19 cellular contexts compared by ENCODE assay signal in genomic region chr17:77679589-77679988, GRCh38.
DNase-seq lines count a peak whose midpoint lies in the region; ATAC-seq and TF ChIP-seq lines count a peak whose summit lies in the region.
"Had no signal": no experiment of that assay in that cellular context is flagged by ENCODE, and none has a peak within 500 bp of the region (broad histone marks: within the 10 kb centered on the region; RNA-seq: fewer than 3 reads in every experiment).

No MANE protein-coding gene starts in this region.

- TF ChIP-seq CTCF in heart left ventricle (IDR thresholded peaks at IDR 0.05) = no peak
- TF ChIP-seq CTCF in body of pancreas (IDR thresholded peaks at IDR 0.05) = no peak
- TF ChIP-seq CTCF in coronary artery (IDR thresholded peaks at IDR 0.05) = no peak

- H4K8ac ChIP-seq in neuronal stem cell (ENCODE audit: low read depth, low read length) = no peak overlapping the region

- no peaks in the 10 kb centered on the region for H3K36me3 ChIP-seq in heart left ventricle
- H3K36me3 ChIP-seq in neuronal stem cell (replicated peaks in 1 of 2; ENCODE audit: control insufficient read depth in 2 of 2, insufficient read depth in 2 of 2, low read length in 2 of 2) = no peaks in the 10 kb centered on the region
- H3K36me3 ChIP-seq in body of pancreas (replicated peaks in 1 of 2; ENCODE audit: insufficient read depth in 1 of 2, low read depth in 2 of 2) = no peaks in the 10 kb centered on the region
- H3K36me3 ChIP-seq: BE2C had no signal

- no peak overlapping the region for H3K4me2 ChIP-seq in neuronal stem cell (ENCODE audit: insufficient read depth, low read length, poor library complexity, severe bottlenecking)

- no peak for TF ChIP-seq POLR2A in heart left ventricle (IDR thresholded peaks at IDR 0.05)
- TF ChIP-seq POLR2A in body of pancreas (IDR thresholded peaks at IDR 0.05) = no peak

- H3K9me3 Mint-ChIP-seq in activated T-helper 17 cell treated with anti-CD3 and anti-CD28 coated beads, Interleukin-2, amount 50 U/mL, for 72 hours = no peaks in the 10 kb centered on the region
- H3K9me3 Mint-ChIP-seq: CD4-positive, CD25-positive, alpha-beta regulatory T cell had no signal

- H3K4me1 ChIP-seq in heart left ventricle (peaks cover 0 to 51% (median 15%) of the 10 kb centered on the region in 12 donors), neuronal stem cell (ENCODE audit: control insufficient read depth in 2 of 2, insufficient read depth in 1 of 2, low read depth in 1 of 2, low read length in 2 of 2) (peaks cover 0 to 18% of the 10 kb centered on the region in 2 donors), body of pancreas (no peaks in the 10 kb centered on the region)

- H3K9ac ChIP-seq in neuronal stem cell (ENCODE audit: low read depth, low read length, poor library complexity) = no peak overlapping the region
- H3K9ac ChIP-seq: GM23248 had no signal

- H3K27me3 Mint-ChIP-seq in activated T-helper 17 cell treated with anti-CD3 and anti-CD28 coated beads, Interleukin-2, amount 50 U/mL, for 72 hours = no peaks in the 10 kb centered on the region
- H3K27me3 Mint-ChIP-seq: CD4-positive, CD25-positive, alpha-beta regulatory T cell had no signal

- ATAC-seq in activated T-helper 17 cell treated with anti-CD3 and anti-CD28 coated beads, Interleukin-2, amount 50 U/mL, for 72 hours (replicated peaks) = no peak
- peak in 3 of 4 donors; percentile 44 to 77 (median 60) for ATAC-seq in heart left ventricle
- ATAC-seq in body of pancreas = no peak

- H3K4me1 Mint-ChIP-seq in activated T-helper 17 cell treated with anti-CD3 and anti-CD28 coated beads, Interleukin-2, amount 50 U/mL, for 72 hours = peaks cover 5% of the 10 kb centered on the region
- H3K4me1 Mint-ChIP-seq: CD4-positive, CD25-positive, alpha-beta regulatory T cell had no signal

- H3K27ac ChIP-seq in heart left ventricle = no peak overlapping the region
- no peak overlapping the region for H3K27ac ChIP-seq in neuronal stem cell (replicated peaks; ENCODE audit: low read length)
- no peak overlapping the region for H3K27ac ChIP-seq in body of pancreas
- no peak overlapping the region for H3K27ac ChIP-seq in coronary artery
- H3K27ac ChIP-seq: GM23248 had no signal

- DNase-seq in G401 (ENCODE audit: low spot score) = peak; percentile 47
- peak in 2 of 5 donors; percentile 47 to 76 for DNase-seq in heart left ventricle
- no peak for DNase-seq in neuronal stem cell (ENCODE audit: low spot score)
- no peak for DNase-seq in body of pancreas
- no peak for DNase-seq in islet precursor cell
- no peak for DNase-seq in coronary artery (ENCODE audit: low spot score)
- DNase-seq: BE2C; CD4-positive, CD25-positive, alpha-beta regulatory T cell; GM23248; HCEC 1CT; KG1; NCI-H1092; NCI-H1436; NCI-H187 treated with DMSO at 0.1 percent for 48 hours; NCI-H226; NCI-H524; NCI-H774; OCI-M1 had no signal

- H2BK5ac ChIP-seq in neuronal stem cell (ENCODE audit: low read length) = no peak overlapping the region

- in situ Hi-C loops in G401 (cut with HindIII; ENCODE audit: low sequenced_read_pairs) = no loop called here

- H2AK5ac ChIP-seq in neuronal stem cell (ENCODE audit: low read depth, low read length) = peak overlapping the region; percentile 47

- no peaks in the 10 kb centered on the region for H3K36me3 Mint-ChIP-seq in activated T-helper 17 cell treated with anti-CD3 and anti-CD28 coated beads, Interleukin-2, amount 50 U/mL, for 72 hours (ENCODE audit: low read depth)

- intact Hi-C loops in heart left ventricle (cut with DNase I) = loop anchor here in 2 of 10 donors (5.0 to 10.0 kb wide), 3 partner anchors 53 to 137 kb away; no protein-coding TSS in a partner anchor
- intact Hi-C loops in body of pancreas (cut with DNase I) = no loop called here

- no peak overlapping the region for H2BK15ac ChIP-seq in neuronal stem cell (ENCODE audit: low read length)

- no peaks in the 10 kb centered on the region for H3K79me1 ChIP-seq in neuronal stem cell (ENCODE audit: low read depth, low read length)

- H3K14ac ChIP-seq in neuronal stem cell (ENCODE audit: low read length) = no peak overlapping the region

- H2BK12ac ChIP-seq in neuronal stem cell (ENCODE audit: low read length) = peak overlapping the region; percentile 4

- H2AFZ ChIP-seq in neuronal stem cell (ENCODE audit: low read length) = no peak overlapping the region
- H2AFZ ChIP-seq: GM23248 had no signal

- H3K27me3 ChIP-seq in heart left ventricle = no peaks in the 10 kb centered on the region
- peaks cover 0 to 6% (median 0%) of the 10 kb centered on the region in 3 experiments for H3K27me3 ChIP-seq in neuronal stem cell (ENCODE audit: control insufficient read depth in 3 of 3, insufficient read depth in 3 of 3, low read depth in 1 of 3, low read length in 3 of 3)
- H3K27me3 ChIP-seq in body of pancreas = peaks cover 0 to 6% of the 10 kb centered on the region in 2 donors
- H3K27me3 ChIP-seq: BE2C had no signal

- H3K27ac Mint-ChIP-seq in activated T-helper 17 cell treated with anti-CD3 and anti-CD28 coated beads, Interleukin-2, amount 50 U/mL, for 72 hours = peak overlapping the region; percentile 37

- no peak overlapping the region for H4K91ac ChIP-seq in neuronal stem cell (ENCODE audit: low read depth, low read length, poor library complexity)

- no peak overlapping the region for H3K4me3 Mint-ChIP-seq in activated T-helper 17 cell treated with anti-CD3 and anti-CD28 coated beads, Interleukin-2, amount 50 U/mL, for 72 hours

- no peak overlapping the region for H3K18ac ChIP-seq in neuronal stem cell (ENCODE audit: low read length)

- no peaks in the 10 kb centered on the region for H3K9me3 ChIP-seq in heart left ventricle
- no peaks in the 10 kb centered on the region for H3K9me3 ChIP-seq in neuronal stem cell (replicated peaks in 1 of 2; ENCODE audit: control insufficient read depth in 2 of 2, insufficient read depth in 1 of 2, low read depth in 1 of 2, low read length in 2 of 2)
- H3K9me3 ChIP-seq in body of pancreas = no peaks in the 10 kb centered on the region
- H3K9me3 ChIP-seq: BE2C had no signal

- H3K4ac ChIP-seq in neuronal stem cell (ENCODE audit: low read length) = peak overlapping the region; percentile 57

- no peak overlapping the region for H3K23ac ChIP-seq in neuronal stem cell (ENCODE audit: low read depth, low read length, poor library complexity)

- no peak overlapping the region for H2BK120ac ChIP-seq in neuronal stem cell (ENCODE audit: low read depth, low read length)

- 41 to 55% (median 49%) methylated on average over 9 of the region's 9 CpGs for WGBS in heart left ventricle, 4 donors
- WGBS in neuronal stem cell (ENCODE audit: extremely low coverage in 2 of 2, insufficient read length in 2 of 2, insufficient replicate concordance in 1 of 2), 2 donors = no CpG with 5 or more reads among the region's 9 CpGs
- 54 to 80% methylated on average over 7 to 9 of the region's 9 CpGs for WGBS in body of pancreas, 2 donors

- no peak overlapping the region for H3K4me3 ChIP-seq in heart left ventricle
- no peak overlapping the region for H3K4me3 ChIP-seq in neuronal stem cell (ENCODE audit: low read length in 2 of 2)
- no peak overlapping the region for H3K4me3 ChIP-seq in body of pancreas
- no peak overlapping the region for H3K4me3 ChIP-seq in coronary artery
- H3K4me3 ChIP-seq: GM23248 had no signal

Comparison
In these comparisons a context has a peak if more than half of its experiments do, and no peak if none do; other contexts are left out.
1. ATAC-seq: peak in heart left ventricle (3 of 4); none in activated T-helper 17 cell treated with anti-CD3 and anti-CD28 coated beads, Interleukin-2, amount 50 U/mL, for 72 hours (single experiment) and body of pancreas (single experiment).